ENCODE assay signal across 7 cellular contexts in the genomic region with DNA sequence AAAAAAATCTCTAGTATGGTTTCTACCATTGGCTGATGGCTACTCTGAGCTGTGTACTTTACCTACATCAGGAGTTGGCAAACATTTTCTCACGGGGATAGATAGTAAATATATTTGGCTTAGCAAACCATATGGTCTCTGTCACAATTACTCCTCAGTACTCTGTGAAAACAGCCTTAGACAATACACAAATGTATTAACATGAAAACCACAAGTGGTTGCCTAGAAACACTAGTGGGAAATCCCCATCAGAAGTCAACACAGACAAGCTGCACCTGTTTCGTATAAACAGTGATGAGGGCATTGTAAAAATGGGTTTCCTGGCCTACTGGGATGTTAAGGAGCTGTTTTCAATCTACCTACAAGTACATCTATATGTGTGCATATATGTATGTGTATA.
A peak's percentile ranks its signal among the peaks of the same experiment; 100 is the strongest.
DNase-seq lines count a peak whose midpoint lies in the region; ATAC-seq and TF ChIP-seq lines count a peak whose summit lies in the region.

No MANE protein-coding gene starts in this region.

- no peaks in the 10 kb centered on the region for H3K27me3 Mint-ChIP-seq in activated CD4-positive, alpha-beta T cell treated with anti-CD3 and anti-CD28 coated beads, Interleukin-2, amount 10 ng/mL, durations not matched to agents 7 days and 5 days

- H3K9me3 Mint-ChIP-seq in activated CD4-positive, alpha-beta T cell treated with anti-CD3 and anti-CD28 coated beads, Interleukin-2, amount 10 ng/mL, durations not matched to agents 7 days and 5 days = no peaks in the 10 kb centered on the region

- no peaks in the 10 kb centered on the region for H3K36me3 ChIP-seq in mesenchymal stem cell (ENCODE audit: control insufficient read depth in 1 of 2, insufficient read depth in 2 of 2, low read depth in 1 of 2, low read length in 2 of 2)

- no peak overlapping the region for H3K14ac ChIP-seq in mesenchymal stem cell (ENCODE audit: low read length in 2 of 2)

- H3K4me3 Mint-ChIP-seq in activated CD4-positive, alpha-beta T cell treated with anti-CD3 and anti-CD28 coated beads, Interleukin-2, amount 10 ng/mL, durations not matched to agents 7 days and 5 days = no peak overlapping the region

- TF ChIP-seq CTCF in lower leg skin (IDR thresholded peaks at IDR 0.05) = no peak

- H3K23ac ChIP-seq in mesenchymal stem cell (ENCODE audit: low read length in 2 of 2) = no peak overlapping the region

- no peak overlapping the region for H3K27ac ChIP-seq in mesenchymal stem cell (ENCODE audit: low read length, poor library complexity, severe bottlenecking)

- DNase-seq in NCI-H510A treated with DMSO at 0.1 percent for 48 hours (lab: John Stamatoyannopoulos, UW) (peak; percentile 95), mesenchymal stem cell (peak; percentile 87), middle frontal gyrus (ENCODE audit: extremely low spot score, low spot score) (no peak), lower leg skin (ENCODE audit: low spot score in 2 of 2) (no peak)
- DNase-seq in activated CD4-positive, alpha-beta T cell treated with anti-CD3 and anti-CD28 coated beads, Interleukin-2, amount 10 ng/mL, durations not matched to agents 7 days and 5 days = no peak

- no peak overlapping the region for H2BK5ac ChIP-seq in mesenchymal stem cell (ENCODE audit: low read depth, low read length, poor library complexity, severe bottlenecking)

- H2BK12ac ChIP-seq in mesenchymal stem cell (ENCODE audit: low read length in 2 of 2) = no peak overlapping the region

- no peak overlapping the region for H2AFZ ChIP-seq in mesenchymal stem cell (ENCODE audit: low read depth, low read length)

- CTCF ChIA-PET in activated CD4-positive, alpha-beta T cell treated with anti-CD3 and anti-CD28 coated beads, Interleukin-2, amount 10 ng/mL, durations not matched to agents 7 days and 5 days (lab: Charles Lee) = interaction anchor here (0.7 kb wide), 1 partner anchor 469 kb away, joined by 3 read pairs; no protein-coding TSS in a partner anchor

- no peak overlapping the region for H3K27ac Mint-ChIP-seq in activated CD4-positive, alpha-beta T cell treated with anti-CD3 and anti-CD28 coated beads, Interleukin-2, amount 10 ng/mL, durations not matched to agents 7 days and 5 days

- H3K79me1 ChIP-seq in mesenchymal stem cell (replicated peaks; ENCODE audit: low read length, poor library complexity, severe bottlenecking) = no peaks in the 10 kb centered on the region

- H4K8ac ChIP-seq in mesenchymal stem cell (ENCODE audit: low read length) = no peak overlapping the region

- H2BK15ac ChIP-seq in mesenchymal stem cell (ENCODE audit: low read depth, poor library complexity, severe bottlenecking) = no peak overlapping the region

- intact Hi-C loops in lower leg skin (cut with DNase I; ENCODE audit: low total_unique reads) = no loop called here

- H3K4me3 ChIP-seq in mesenchymal stem cell (ENCODE audit: insufficient read depth in 1 of 2, low read depth in 1 of 2, low read length in 2 of 2) (no peak overlapping the region), lower leg skin (ENCODE audit: low read depth, poor library complexity, severe bottlenecking) (no peak overlapping the region)

- POLR2A ChIA-PET in activated CD4-positive, alpha-beta T cell treated with anti-CD3 and anti-CD28 coated beads, Interleukin-2, amount 10 ng/mL, durations not matched to agents 7 days and 5 days (lab: Charles Lee) = no interaction called here

- ATAC-seq in GM19324 (IDR thresholded peaks at IDR 0.05; ENCODE audit: low FRiP score, unreplicated experiment) (peak; percentile 100), HG03108 (IDR thresholded peaks at IDR 0.05; ENCODE audit: unreplicated experiment) (peak; percentile 100)

- no peaks in the 10 kb centered on the region for H3K4me1 ChIP-seq in mesenchymal stem cell (ENCODE audit: control insufficient read depth, insufficient read depth, low read depth, low read length)

- H3K9ac ChIP-seq in mesenchymal stem cell (ENCODE audit: low read length) = no peak overlapping the region

- no peaks in the 10 kb centered on the region for H3K27me3 ChIP-seq in mesenchymal stem cell (ENCODE audit: control insufficient read depth in 1 of 2, insufficient read depth in 1 of 2, low read length in 2 of 2)

- H4K91ac ChIP-seq in mesenchymal stem cell (ENCODE audit: low read length) = no peak overlapping the region

- no peaks in the 10 kb centered on the region for H3K36me3 Mint-ChIP-seq in activated CD4-positive, alpha-beta T cell treated with anti-CD3 and anti-CD28 coated beads, Interleukin-2, amount 10 ng/mL, durations not matched to agents 7 days and 5 days (ENCODE audit: low read depth)

- no peak overlapping the region for H3K4ac ChIP-seq in mesenchymal stem cell (ENCODE audit: low read depth in 1 of 2, low read length in 2 of 2)

- no peak overlapping the region for H3K18ac ChIP-seq in mesenchymal stem cell (ENCODE audit: low read depth in 1 of 2, low read length in 2 of 2)

- no peak overlapping the region for H3K4me2 ChIP-seq in mesenchymal stem cell (ENCODE audit: low read length, poor library complexity, severe bottlenecking)

- 44% methylated on average over 1 of the region's 2 CpGs for WGBS in mesenchymal stem cell
- WGBS in lower leg skin, 2 donors = 47 to 61% methylated on average over 2 of the region's 2 CpGs

- H2BK120ac ChIP-seq in mesenchymal stem cell (ENCODE audit: low read depth, low read length) = no peak overlapping the region

- TF ChIP-seq POLR2A in lower leg skin (IDR thresholded peaks at IDR 0.05) = no peak

- H2AK5ac ChIP-seq in mesenchymal stem cell (ENCODE audit: low read length, severe bottlenecking) = no peak overlapping the region

- no peaks in the 10 kb centered on the region for H3K4me1 Mint-ChIP-seq in activated CD4-positive, alpha-beta T cell treated with anti-CD3 and anti-CD28 coated beads, Interleukin-2, amount 10 ng/mL, durations not matched to agents 7 days and 5 days

- no peaks in the 10 kb centered on the region for H3K9me3 ChIP-seq in mesenchymal stem cell (ENCODE audit: control insufficient read depth, low read length)

Comparison
In these comparisons a context has a peak if more than half of its experiments do, and no peak if none do; other contexts are left out.
1. DNase-seq: peak in NCI-H510A treated with DMSO at 0.1 percent for 48 hours (single experiment) and mesenchymal stem cell (single experiment); none in activated CD4-positive, alpha-beta T cell treated with anti-CD3 and anti-CD28 coated beads, Interleukin-2, amount 10 ng/mL, durations not matched to agents 7 days and 5 days (single experiment), middle frontal gyrus (single experiment) and lower leg skin (0 of 2).